Comparison of ENCODE assay signal across 8 cellular contexts in the genomic region with DNA sequence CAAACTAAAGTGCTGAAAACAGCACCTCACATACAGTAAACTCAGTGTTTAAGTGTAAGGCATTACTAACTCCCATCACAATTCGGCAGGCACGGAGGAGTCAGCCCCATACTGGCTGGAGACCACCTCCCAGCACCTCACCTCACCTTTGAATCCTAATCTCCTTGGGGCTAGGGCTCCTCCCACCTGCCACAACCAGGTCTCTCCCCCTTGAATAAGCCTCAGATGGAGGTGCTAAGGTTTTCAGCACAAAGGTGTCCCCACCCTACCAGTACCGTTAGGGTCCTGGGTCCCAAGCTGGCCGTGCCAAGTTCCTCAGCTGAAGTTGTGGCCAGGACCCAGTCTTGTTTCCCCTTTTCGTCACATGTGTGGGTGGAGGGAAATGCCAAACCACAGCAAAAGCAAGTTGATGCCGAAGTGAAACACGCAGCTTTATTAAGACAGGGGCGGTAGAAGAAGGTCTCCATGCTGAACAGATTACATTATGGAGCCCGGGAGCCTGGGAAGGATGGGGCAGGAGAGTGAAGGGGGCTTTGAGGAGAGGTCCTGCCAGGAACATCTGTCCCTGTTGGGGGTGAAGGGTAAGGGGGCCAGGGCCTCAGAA. TPM values are rescaled to one million over a fixed set of nuclear protein-coding genes. Genes with fewer than 3 reads are reported as not detected.
A peak's percentile ranks its signal among the peaks of the same experiment; 100 is the strongest.
DNase-seq lines count a peak whose midpoint lies in the region; TF ChIP-seq lines count a peak whose summit lies in the region.

A gene with protein sequence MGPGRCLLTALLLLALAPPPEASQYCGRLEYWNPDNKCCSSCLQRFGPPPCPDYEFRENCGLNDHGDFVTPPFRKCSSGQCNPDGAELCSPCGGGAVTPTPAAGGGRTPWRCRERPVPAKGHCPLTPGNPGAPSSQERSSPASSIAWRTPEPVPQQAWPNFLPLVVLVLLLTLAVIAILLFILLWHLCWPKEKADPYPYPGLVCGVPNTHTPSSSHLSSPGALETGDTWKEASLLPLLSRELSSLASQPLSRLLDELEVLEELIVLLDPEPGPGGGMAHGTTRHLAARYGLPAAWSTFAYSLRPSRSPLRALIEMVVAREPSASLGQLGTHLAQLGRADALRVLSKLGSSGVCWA (minus strand): TSS at position 332 of the 604 bp plus-strand sequence. CDS start 1,272 bp downstream, outside the sequence.

- H3K27ac Mint-ChIP-seq in activated CD4-positive, alpha-beta T cell treated with anti-CD3 and anti-CD28 coated beads, Interleukin-2, amount 10 ng/mL, durations not matched to agents 7 days and 5 days = peak within 1 kb of the TSS; percentile 99

- H3K9me3 Mint-ChIP-seq in activated CD4-positive, alpha-beta T cell treated with anti-CD3 and anti-CD28 coated beads, Interleukin-2, amount 10 ng/mL, durations not matched to agents 7 days and 5 days = no peaks in the 10 kb centered on the region

- DNase-seq in cardiac muscle cell (ENCODE audit: low read depth in 1 of 2, low spot score in 1 of 2) (no peak), cardiac septum (ENCODE audit: low spot score) (no peak), esophagus muscularis mucosa (ENCODE audit: extremely low spot score) (no peak), spleen (peak; percentile 91), ACHN (no peak), COLO668 (lab: John Stamatoyannopoulos, UW; ENCODE audit: unreplicated experiment) (no peak), NCI-H187 treated with DMSO at 0.1 percent for 48 hours (lab: John Stamatoyannopoulos, UW) (no peak)
- peak; percentile 80 for DNase-seq in activated CD4-positive, alpha-beta T cell treated with anti-CD3 and anti-CD28 coated beads, Interleukin-2, amount 10 ng/mL, durations not matched to agents 7 days and 5 days

- TF ChIP-seq EP300 in esophagus muscularis mucosa (IDR thresholded peaks at IDR 0.05) = no peak

- no peaks in the 10 kb centered on the region for H3K27me3 Mint-ChIP-seq in activated CD4-positive, alpha-beta T cell treated with anti-CD3 and anti-CD28 coated beads, Interleukin-2, amount 10 ng/mL, durations not matched to agents 7 days and 5 days

- H3K27ac ChIP-seq in cardiac muscle cell = peak within 1 kb of the TSS; percentile 92
- H3K27ac ChIP-seq in esophagus muscularis mucosa (replicated peaks in 1 of 4) = peak within 1 kb of the TSS; percentile 80 to 94 (median 88)
- peak within 1 kb of the TSS; percentile 82 to 100 (median 97) for H3K27ac ChIP-seq in spleen

- H3K9me3 ChIP-seq in cardiac muscle cell (ENCODE audit: low read depth) = no peaks in the 10 kb centered on the region
- H3K9me3 ChIP-seq in esophagus muscularis mucosa = no peaks in the 10 kb centered on the region
- no peaks in the 10 kb centered on the region for H3K9me3 ChIP-seq in spleen

- POLR2A ChIA-PET in activated CD4-positive, alpha-beta T cell treated with anti-CD3 and anti-CD28 coated beads, Interleukin-2, amount 10 ng/mL, durations not matched to agents 7 days and 5 days (lab: Charles Lee) = no interaction called here

- H3K27me3 ChIP-seq in cardiac muscle cell (no peaks in the 10 kb centered on the region), esophagus muscularis mucosa (no peaks in the 10 kb centered on the region), spleen (replicated peaks in 1 of 7) (no peaks in the 10 kb centered on the region)

- CTCF ChIA-PET in activated CD4-positive, alpha-beta T cell treated with anti-CD3 and anti-CD28 coated beads, Interleukin-2, amount 10 ng/mL, durations not matched to agents 7 days and 5 days (lab: Charles Lee) = interaction anchor here (0.6 to 1.7 kb wide), 5 partner anchors 10 to 336 kb away, joined by 3 to 5 read pairs (median 5); no protein-coding TSS in a partner anchor

- intact Hi-C loops in cardiac septum (cut with DNase I) = no loop called here
- intact Hi-C loops in esophagus muscularis mucosa (cut with DNase I) = no loop called here
- intact Hi-C loops in spleen (cut with DNase I; ENCODE audit: low total_unique reads) = no loop called here

- in situ Hi-C loops in ACHN (cut with HindIII; ENCODE audit: low pct_ligation_motif_present, low pct_unique_long_range_greater_than_20kb, low sequenced_read_pairs) = no loop called here

- peaks cover 54% of the 10 kb centered on the region for H3K4me1 Mint-ChIP-seq in activated CD4-positive, alpha-beta T cell treated with anti-CD3 and anti-CD28 coated beads, Interleukin-2, amount 10 ng/mL, durations not matched to agents 7 days and 5 days

- peaks cover 7% of the 10 kb centered on the region for H3K36me3 ChIP-seq in cardiac muscle cell
- H3K36me3 ChIP-seq in esophagus muscularis mucosa = peaks cover 16 to 45% (median 34%) of the 10 kb centered on the region in 4 donors
- H3K36me3 ChIP-seq in spleen = peaks cover 0 to 37% (median 23%) of the 10 kb centered on the region in 6 donors

- H3K4me3 ChIP-seq in cardiac muscle cell (peak within 1 kb of the TSS; percentile 45), esophagus muscularis mucosa (peak within 1 kb of the TSS; percentile 58 to 67 (median 66)), spleen (peak within 1 kb of the TSS; percentile 60 to 85 (median 70))

- TF ChIP-seq POLR2A in esophagus muscularis mucosa (IDR thresholded peaks at IDR 0.05; ENCODE audit: low read depth) (no peak), spleen (IDR thresholded peaks at IDR 0.05) (peak in 2 of 3 donors; percentile 37 to 43)

- peak within 1 kb of the TSS; percentile 81 for H3K4me3 Mint-ChIP-seq in activated CD4-positive, alpha-beta T cell treated with anti-CD3 and anti-CD28 coated beads, Interleukin-2, amount 10 ng/mL, durations not matched to agents 7 days and 5 days

- WGBS in esophagus muscularis mucosa = 72% methylated on average over 9 of the region's 9 CpGs
- WGBS in spleen, 5 donors = 22 to 34% (median 30%) methylated on average over 9 of the region's 9 CpGs

- H3K4me1 ChIP-seq in cardiac muscle cell (ENCODE audit: low read depth) (peaks cover 3% of the 10 kb centered on the region), esophagus muscularis mucosa (peaks cover 34 to 77% (median 49%) of the 10 kb centered on the region in 4 donors), spleen (peaks cover 22 to 88% (median 65%) of the 10 kb centered on the region in 6 donors)

- TF ChIP-seq CTCF in cardiac muscle cell (IDR thresholded peaks at IDR 0.05; ENCODE audit: low read depth, low read length) (no peak), esophagus muscularis mucosa (IDR thresholded peaks at IDR 0.05) (no peak), spleen (IDR thresholded peaks at IDR 0.05 in 8 of 11, conservative IDR thresholded peaks at IDR 0.05 in 3 of 11) (no peak)

- peaks cover 29% of the 10 kb centered on the region for H3K36me3 Mint-ChIP-seq in activated CD4-positive, alpha-beta T cell treated with anti-CD3 and anti-CD28 coated beads, Interleukin-2, amount 10 ng/mL, durations not matched to agents 7 days and 5 days (ENCODE audit: low read depth)

RNA-seq across cellular contexts. Expression of the gene that starts here (rescaled TPM):
- total RNA-seq in cardiac muscle cell (1.5 and 2.6 TPM in 2 replicates), cardiac septum (4.2 TPM), esophagus muscularis mucosa (1 to 10 TPM; 1.7 to 8.1 (median 5.9) TPM), spleen (10 to 100 TPM; 16.5 to 64.7 (median 43.5) TPM)
- polyA plus RNA-seq in cardiac muscle cell (2.4 and 5.5 TPM in 2 replicates), spleen (10 to 100 TPM; 30.1 to 62.9 (median 49.3) TPM)
- total RNA-seq in activated CD4-positive, alpha-beta T cell treated with anti-CD3 and anti-CD28 coated beads, Interleukin-2, amount 10 ng/mL, durations not matched to agents 7 days and 5 days = 10 to 100 TPM; 53.7 to 54.6 TPM

Comparison
In these comparisons a context has a peak if more than half of its experiments do, and no peak if none do; other contexts are left out.
1. DNase-seq: peak in activated CD4-positive, alpha-beta T cell treated with anti-CD3 and anti-CD28 coated beads, Interleukin-2, amount 10 ng/mL, durations not matched to agents 7 days and 5 days (single experiment) and spleen (single experiment); none in cardiac muscle cell (0 of 2), cardiac septum (single experiment), esophagus muscularis mucosa (single experiment), ACHN (single experiment), COLO668 (single experiment) and NCI-H187 treated with DMSO at 0.1 percent for 48 hours (single experiment).
2. Peak in every context shown above with its lines, with median percentiles within 50 percentile points of each other: H3K27ac ChIP-seq and H3K4me3 ChIP-seq.